1 cellular context compared by ENCODE assay signal in the genomic region with DNA sequence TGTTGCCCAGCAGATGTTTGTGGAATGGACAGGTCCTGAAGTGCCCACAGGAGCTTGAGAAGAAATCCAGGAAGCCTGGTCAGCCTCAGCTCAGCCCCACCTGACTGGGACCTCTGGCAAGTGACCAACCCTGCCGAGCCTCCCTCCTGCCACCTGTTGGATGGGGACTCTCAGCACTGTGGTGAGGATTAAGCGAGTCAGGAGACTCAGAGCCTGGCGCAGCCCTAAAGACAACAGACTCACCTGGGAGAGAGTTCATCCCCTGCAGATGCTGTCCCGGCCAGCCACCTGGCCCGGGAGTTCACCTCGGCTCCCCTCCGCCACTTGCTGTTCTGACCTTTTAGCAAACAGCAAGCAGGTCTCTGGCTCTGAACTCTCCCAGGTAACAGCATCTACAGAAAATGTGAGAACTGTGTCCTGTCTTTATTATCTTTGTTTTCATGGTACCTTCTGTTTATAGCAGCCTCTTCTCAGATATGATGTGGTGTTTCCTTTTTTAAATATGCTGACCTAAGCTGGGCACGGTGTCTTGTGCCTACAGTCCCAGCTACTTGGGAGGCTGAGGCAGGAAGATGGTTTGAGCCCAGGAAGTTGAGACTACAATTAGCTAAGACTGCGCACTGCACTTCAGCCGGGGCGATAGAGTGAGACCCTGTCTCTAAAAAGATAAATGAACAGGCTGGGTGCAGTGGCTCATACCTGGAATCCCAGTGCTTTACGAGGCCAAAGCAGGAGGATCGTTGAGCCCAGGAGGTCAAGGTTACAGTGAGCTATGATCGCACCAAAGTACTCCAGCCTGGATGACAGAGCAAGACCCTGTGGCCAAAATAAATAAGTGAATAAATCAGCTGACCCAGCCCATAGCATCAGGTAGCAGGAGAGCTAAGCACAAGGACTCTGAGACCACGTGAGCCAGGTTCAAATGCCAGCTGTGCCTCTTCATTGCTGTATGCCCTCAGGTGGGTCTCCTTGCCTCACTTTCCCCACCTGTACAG.
TF ChIP-seq lines count a peak whose summit lies in the region.

No MANE protein-coding gene starts in this region.

TF ChIP-seq in GM12878, 131 proteins besides CTCF, POLR2A, EP300 and RAD21:
- TF ChIP-seq RELA (IDR thresholded peaks at IDR 0.05; ENCODE audit: borderline replicate concordance, partially characterized antibody), result no peak
- TF ChIP-seq SUPT20H (IDR thresholded peaks at IDR 0.05; ENCODE audit: borderline replicate concordance, control insufficient read depth, low read depth, low read length), result no peak
